In the genomic region with DNA sequence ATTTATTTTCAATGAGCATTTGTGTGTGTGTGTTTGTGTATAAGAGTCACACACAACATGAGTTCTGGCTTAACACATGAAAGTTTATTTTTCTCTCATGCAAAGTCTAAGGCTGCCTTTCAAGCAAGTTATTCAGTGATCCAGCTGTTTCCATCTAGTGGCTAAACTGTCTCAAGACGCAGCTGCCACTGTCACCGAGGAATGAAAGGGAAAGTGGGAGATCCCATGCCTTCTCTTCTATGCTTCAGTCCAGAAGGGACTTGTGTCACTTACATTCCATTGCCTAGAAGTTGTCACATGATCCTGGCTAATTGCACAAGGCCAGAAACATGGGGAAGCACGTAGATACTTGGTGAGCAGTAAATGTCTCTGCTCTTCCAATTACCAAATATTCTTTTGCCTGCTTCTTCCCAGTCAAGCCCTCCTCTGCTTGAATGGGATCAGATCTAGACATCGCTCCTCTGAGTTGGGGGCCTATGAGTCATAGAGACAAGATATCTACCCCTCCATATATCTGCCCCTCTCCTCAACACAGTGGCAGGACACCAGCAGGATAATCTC, we compare ENCODE assay signal across 23 cellular contexts. TPM values are rescaled to one million over a fixed set of nuclear protein-coding genes. Genes with fewer than 3 reads are reported as not detected.
DNase-seq lines count a peak whose midpoint lies in the region; ATAC-seq and TF ChIP-seq lines count a peak whose summit lies in the region.
"Had no signal": no experiment of that assay in that cellular context is flagged by ENCODE, and none has a peak within 500 bp of the region (broad histone marks: within the 10 kb centered on the region; RNA-seq: fewer than 3 reads in every experiment).

No MANE protein-coding gene starts in this region.

- TF ChIP-seq EP300 in ovary (IDR thresholded peaks at IDR 0.05): no peak

- H3K27me3 Mint-ChIP-seq in osteocyte (ENCODE audit: unreplicated experiment): peaks cover 1% of the 10 kb centered on the region
- H3K27me3 Mint-ChIP-seq: activated B cell treated with CpG ODN at 0.5 μM for 24 hours had no signal

- no peak overlapping the region for H3K27ac Mint-ChIP-seq in osteocyte (ENCODE audit: unreplicated experiment)
- H3K27ac Mint-ChIP-seq: activated B cell treated with CpG ODN at 0.5 μM for 24 hours; activated CD4-positive, alpha-beta memory T cell treated with anti-CD3 and anti-CD28 coated beads, Interleukin-2, amount 10 ng/mL, durations not matched to agents 7 days and 5 days; activated naive CD4-positive, alpha-beta T cell treated with anti-CD3 and anti-CD28 coated beads, Interleukin-2, amount 50 U/mL, for 24 hours; activated T-cell treated with anti-CD3 and anti-CD28 coated beads, Interleukin-2, amount 50 U/mL, for 24 hours; naive thymus-derived CD4-positive, alpha-beta T cell; stimulated activated naive CD8-positive, alpha-beta T cell treated with anti-CD3 and anti-CD28 coated beads, Interleukin-15, amount 100 ng/mL, for 72 hours had no signal

- DNase-seq in AG10803 (ENCODE audit: low read depth): peak; percentile 57
- peak; percentile 13 for DNase-seq in HT-29 (ENCODE audit: low spot score)
- DNase-seq in epithelial cell of esophagus (ENCODE audit: low read depth): no peak
- DNase-seq in osteocyte (ENCODE audit: extremely low spot score, unreplicated experiment): no peak
- no peak for DNase-seq in ovary
- DNase-seq in NCI-H1417 treated with DMSO at 0.1 percent for 48 hours (lab: John Stamatoyannopoulos, UW): no peak
- DNase-seq: ACHN; activated B cell treated with CpG ODN at 0.5 μM for 24 hours; activated CD4-positive, alpha-beta memory T cell treated with anti-CD3 and anti-CD28 coated beads, Interleukin-2, amount 10 ng/mL, durations not matched to agents 7 days and 5 days; activated T-cell treated with anti-CD3 and anti-CD28 coated beads, Interleukin-2, amount 50 U/mL, for 24 hours; EL; foreskin keratinocyte; naive thymus-derived CD4-positive, alpha-beta T cell; NCI-H146; NCI-H2171 treated with DMSO at 0.1 percent for 48 hours; PC-9; posterior cingulate gyrus; stimulated activated CD4-positive, alpha-beta T cell treated with anti-CD3 and anti-CD28 coated beads, Interleukin-2, amount 100 ng/mL, for 24 hours; stimulated activated naive CD8-positive, alpha-beta T cell treated with anti-CD3 and anti-CD28 coated beads, Interleukin-15, amount 100 ng/mL, for 72 hours had no signal

- H3K4me1 Mint-ChIP-seq in osteocyte (ENCODE audit: unreplicated experiment): peaks cover 3% of the 10 kb centered on the region
- H3K4me1 Mint-ChIP-seq: activated B cell treated with CpG ODN at 0.5 μM for 24 hours; activated CD4-positive, alpha-beta memory T cell treated with anti-CD3 and anti-CD28 coated beads, Interleukin-2, amount 10 ng/mL, durations not matched to agents 7 days and 5 days; activated naive CD4-positive, alpha-beta T cell treated with anti-CD3 and anti-CD28 coated beads, Interleukin-2, amount 50 U/mL, for 24 hours; naive thymus-derived CD4-positive, alpha-beta T cell; stimulated activated naive CD8-positive, alpha-beta T cell treated with anti-CD3 and anti-CD28 coated beads, Interleukin-15, amount 100 ng/mL, for 72 hours had no signal

- no peaks in the 10 kb centered on the region for H3K9me3 Mint-ChIP-seq in osteocyte (ENCODE audit: unreplicated experiment)
- H3K9me3 Mint-ChIP-seq: activated CD4-positive, alpha-beta memory T cell treated with anti-CD3 and anti-CD28 coated beads, Interleukin-2, amount 10 ng/mL, durations not matched to agents 7 days and 5 days; activated naive CD4-positive, alpha-beta T cell treated with anti-CD3 and anti-CD28 coated beads, Interleukin-2, amount 50 U/mL, for 24 hours; activated T-cell treated with anti-CD3 and anti-CD28 coated beads, Interleukin-2, amount 50 U/mL, for 24 hours; stimulated activated naive CD8-positive, alpha-beta T cell treated with anti-CD3 and anti-CD28 coated beads, Interleukin-15, amount 100 ng/mL, for 72 hours had no signal

- H3K4me3 Mint-ChIP-seq in osteocyte (ENCODE audit: unreplicated experiment): no peak overlapping the region
- H3K4me3 Mint-ChIP-seq: activated B cell treated with CpG ODN at 0.5 μM for 24 hours; activated CD4-positive, alpha-beta memory T cell treated with anti-CD3 and anti-CD28 coated beads, Interleukin-2, amount 10 ng/mL, durations not matched to agents 7 days and 5 days; activated naive CD4-positive, alpha-beta T cell treated with anti-CD3 and anti-CD28 coated beads, Interleukin-2, amount 50 U/mL, for 24 hours; activated T-cell treated with anti-CD3 and anti-CD28 coated beads, Interleukin-2, amount 50 U/mL, for 24 hours; naive thymus-derived CD4-positive, alpha-beta T cell; stimulated activated naive CD8-positive, alpha-beta T cell treated with anti-CD3 and anti-CD28 coated beads, Interleukin-15, amount 100 ng/mL, for 72 hours had no signal

- H3K36me3 Mint-ChIP-seq in osteocyte (ENCODE audit: unreplicated experiment): no peaks in the 10 kb centered on the region
- H3K36me3 Mint-ChIP-seq: activated naive CD4-positive, alpha-beta T cell treated with anti-CD3 and anti-CD28 coated beads, Interleukin-2, amount 50 U/mL, for 24 hours had no signal

- no peaks in the 10 kb centered on the region for H3K27me3 ChIP-seq in ovary
- H3K27me3 ChIP-seq: foreskin keratinocyte, SJSA1 had no signal

- no peaks in the 10 kb centered on the region for H3K4me1 ChIP-seq in ovary (ENCODE audit: insufficient read depth)
- H3K4me1 ChIP-seq: foreskin keratinocyte, SJSA1 had no signal

- no peaks in the 10 kb centered on the region for H3K36me3 ChIP-seq in ovary
- H3K36me3 ChIP-seq: SJSA1 had no signal

- intact Hi-C loops in ovary (cut with DNase I): no loop called here

- no peak overlapping the region for H3K27ac ChIP-seq in ovary
- H3K27ac ChIP-seq: foreskin keratinocyte, PC-9, SJSA1 had no signal

- WGBS in ovary, 3 donors: 59 to 66% (median 64%) methylated on average over 4 of the region's 4 CpGs

- no peak overlapping the region for H3K4me3 ChIP-seq in AG10803 (ENCODE audit: low read length)
- H3K4me3 ChIP-seq in epithelial cell of esophagus (ENCODE audit: low read length): no peak overlapping the region
- no peak overlapping the region for H3K4me3 ChIP-seq in ovary
- H3K4me3 ChIP-seq: PC-9, SJSA1 had no signal

- TF ChIP-seq POLR2A in ovary (IDR thresholded peaks at IDR 0.05): no peak

- H3K9me3 ChIP-seq in ovary: no peaks in the 10 kb centered on the region
- H3K9me3 ChIP-seq: SJSA1 had no signal

- TF ChIP-seq CTCF in AG10803 (conservative IDR thresholded peaks at IDR 0.05; ENCODE audit: low read length) (peak; percentile 54), epithelial cell of esophagus (IDR thresholded peaks at IDR 0.05; ENCODE audit: insufficient read depth, low read depth, low read length, missing control alignments) (peak; percentile 14), osteocyte (IDR thresholded peaks at IDR 0.05) (peak; percentile 22), ovary (IDR thresholded peaks at IDR 0.05) (no peak)

- ATAC-seq in HG02840 (IDR thresholded peaks at IDR 0.05; ENCODE audit: low FRiP score, unreplicated experiment) (no peak), GM18858 (IDR thresholded peaks at IDR 0.05; ENCODE audit: unreplicated experiment) (no peak)
- ATAC-seq: foreskin keratinocyte; naive thymus-derived CD4-positive, alpha-beta T cell; stimulated activated naive CD8-positive, alpha-beta T cell treated with anti-CD3 and anti-CD28 coated beads, Interleukin-15, amount 100 ng/mL, for 72 hours had no signal

RNA-seq across cellular contexts. Expression of gene SLIT3, which starts 30.4 kb away (rescaled TPM):
- total RNA-seq in HT-29 (2014; rRNA removed; shearing (Covaris generic)): not detected in 2 replicates
- total RNA-seq in osteocyte (31.8 and 40.2 TPM in 2 replicates), ovary (100 to 1,000 TPM in 1 of 7 donors, 10 to 100 TPM in 6; 15.9 to 106 (median 24.4) TPM)
- polyA plus RNA-seq in ovary: 10 to 100 TPM; 10.3 to 71.6 TPM
- total RNA-seq: activated B cell treated with CpG ODN at 0.5 μM for 24 hours; activated CD4-positive, alpha-beta memory T cell treated with anti-CD3 and anti-CD28 coated beads, Interleukin-2, amount 10 ng/mL, durations not matched to agents 7 days and 5 days; PC-9 had no signal
- polyA plus RNA-seq: naive thymus-derived CD4-positive, alpha-beta T cell had no signal

Comparison
In these comparisons a context has a peak if more than half of its experiments do, and no peak if none do; other contexts are left out.
1. DNase-seq: peak in AG10803 (single experiment) and HT-29 (single experiment); none in epithelial cell of esophagus (single experiment), osteocyte (single experiment), ovary (0 of 5) and NCI-H1417 treated with DMSO at 0.1 percent for 48 hours (single experiment).
2. CTCF ChIP-seq: peak in AG10803 (single experiment), epithelial cell of esophagus (single experiment) and osteocyte (single experiment); none in ovary (0 of 3).
3. RNA of gene SLIT3, which starts 30.4 kb away (total RNA-seq): 31.8 to 40.2 TPM in osteocyte and 15.9 to 106 TPM in ovary; not detected in HT-29; every median in the first group is over 10 times any median in the second.